Comparison of ENCODE assay signal across 1 cellular context in genomic region chr12:57741413-57741789, GRCh38.
TF ChIP-seq lines count a peak whose summit lies in the region.

No MANE protein-coding gene starts in this region.

TF ChIP-seq in HepG2, 621 proteins besides CTCF, POLR2A, EP300 and RAD21:
- TF ChIP-seq ZNF431 (CRISPR knock-in tag; IDR thresholded peaks at IDR 0.05; ENCODE audit: borderline replicate concordance, low read depth) (no peak), RORA (CRISPR knock-in tag; IDR thresholded peaks at IDR 0.05) (no peak), CCAR2 (optimal IDR thresholded peaks at IDR 0.05; ENCODE audit: low read depth, low read length) (no peak), ZNF20 (CRISPR knock-in tag; IDR thresholded peaks at IDR 0.05) (no peak), CCDC6 (CRISPR knock-in tag; IDR thresholded peaks at IDR 0.05) (no peak), BRCA1 (CRISPR knock-in tag; IDR thresholded peaks at IDR 0.05) (no peak), ASH2L (IDR thresholded peaks at IDR 0.05; ENCODE audit: insufficient read length, low read depth, low read length) (no peak), ZNF510 (CRISPR knock-in tag; IDR thresholded peaks at IDR 0.05; ENCODE audit: low read depth) (no peak), FOSL1 (CRISPR knock-in tag; IDR thresholded peaks at IDR 0.05; ENCODE audit: borderline replicate concordance) (no peak), KIAA2018 (CRISPR knock-in tag; IDR thresholded peaks at IDR 0.05; ENCODE audit: borderline replicate concordance) (no peak), FOXP4 (CRISPR knock-in tag; IDR thresholded peaks at IDR 0.05) (no peak), ZMYM4 (CRISPR knock-in tag; IDR thresholded peaks at IDR 0.05) (no peak), GLI4 (CRISPR knock-in tag; IDR thresholded peaks at IDR 0.05; ENCODE audit: borderline replicate concordance) (no peak), ZBTB34 (CRISPR knock-in tag; IDR thresholded peaks at IDR 0.05) (no peak), ZNF800 (CRISPR knock-in tag; IDR thresholded peaks at IDR 0.05) (no peak), MAF1 (CRISPR knock-in tag; IDR thresholded peaks at IDR 0.05; ENCODE audit: borderline replicate concordance) (no peak), PHF5A (CRISPR knock-in tag; IDR thresholded peaks at IDR 0.05; ENCODE audit: low read depth, unreplicated experiment) (no peak), HMGXB3 (CRISPR knock-in tag; IDR thresholded peaks at IDR 0.05; ENCODE audit: borderline replicate concordance) (no peak), ZSCAN22 (CRISPR knock-in tag; IDR thresholded peaks at IDR 0.05) (no peak), ZNF577 (CRISPR knock-in tag; IDR thresholded peaks at IDR 0.05; ENCODE audit: borderline replicate concordance, low read depth) (no peak)
